1 cellular context compared by ENCODE assay signal in genomic region chr12:76763746-76764675, GRCh38.
A peak's percentile ranks its signal among the peaks of the same experiment; 100 is the strongest.
TF ChIP-seq lines count a peak whose summit lies in the region.

Gene ZDHHC17 (plus strand): TSS chr12:76764115. CDS start chr12:76764237, 122 bp downstream.

TF ChIP-seq in K562, 482 proteins besides CTCF, POLR2A, EP300 and RAD21 (continued from another document and continues in another):
- no peak for TF ChIP-seq NR4A1 (CRISPR knock-in tag; IDR thresholded peaks at IDR 0.05)
- TF ChIP-seq NR4A1 (tag; IDR thresholded peaks at IDR 0.05): no peak
- TF ChIP-seq ZNF699 (CRISPR knock-in tag; IDR thresholded peaks at IDR 0.05; ENCODE audit: insufficient replicate concordance): no peak
- no peak for TF ChIP-seq ZNF224 (CRISPR knock-in tag; IDR thresholded peaks at IDR 0.05)
- no peak for TF ChIP-seq DDX20 (tag; IDR thresholded peaks at IDR 0.05; ENCODE audit: low read depth)
- TF ChIP-seq ZNF518B (CRISPR knock-in tag; IDR thresholded peaks at IDR 0.05): no peak
- TF ChIP-seq TRIM28 (IDR thresholded peaks at IDR 0.05): no peak
- TF ChIP-seq PHF20 (IDR thresholded peaks at IDR 0.05; ENCODE audit: partially characterized antibody): peak; percentile 87
- no peak for TF ChIP-seq RAD51 (IDR thresholded peaks at IDR 0.05; ENCODE audit: borderline replicate concordance, low read depth)
- TF ChIP-seq HMGN3 (IDR thresholded peaks at IDR 0.05; ENCODE audit: borderline replicate concordance, extremely low read depth, insufficient read length, low read depth, low read length): peak; percentile 75
- TF ChIP-seq THRAP3 (IDR thresholded peaks at IDR 0.05; ENCODE audit: borderline replicate concordance): no peak
- TF ChIP-seq SRSF7 (optimal IDR thresholded peaks at IDR 0.05; ENCODE audit: low read depth, low read length): no peak
- TF ChIP-seq, protein P1, sequence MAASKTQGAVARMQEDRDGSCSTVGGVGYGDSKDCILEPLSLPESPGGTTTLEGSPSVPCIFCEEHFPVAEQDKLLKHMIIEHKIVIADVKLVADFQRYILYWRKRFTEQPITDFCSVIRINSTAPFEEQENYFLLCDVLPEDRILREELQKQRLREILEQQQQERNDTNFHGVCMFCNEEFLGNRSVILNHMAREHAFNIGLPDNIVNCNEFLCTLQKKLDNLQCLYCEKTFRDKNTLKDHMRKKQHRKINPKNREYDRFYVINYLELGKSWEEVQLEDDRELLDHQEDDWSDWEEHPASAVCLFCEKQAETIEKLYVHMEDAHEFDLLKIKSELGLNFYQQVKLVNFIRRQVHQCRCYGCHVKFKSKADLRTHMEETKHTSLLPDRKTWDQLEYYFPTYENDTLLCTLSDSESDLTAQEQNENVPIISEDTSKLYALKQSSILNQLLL (CRISPR knock-in tag; IDR thresholded peaks at IDR 0.05; ENCODE audit: borderline replicate concordance): no peak
- TF ChIP-seq, protein P2, sequence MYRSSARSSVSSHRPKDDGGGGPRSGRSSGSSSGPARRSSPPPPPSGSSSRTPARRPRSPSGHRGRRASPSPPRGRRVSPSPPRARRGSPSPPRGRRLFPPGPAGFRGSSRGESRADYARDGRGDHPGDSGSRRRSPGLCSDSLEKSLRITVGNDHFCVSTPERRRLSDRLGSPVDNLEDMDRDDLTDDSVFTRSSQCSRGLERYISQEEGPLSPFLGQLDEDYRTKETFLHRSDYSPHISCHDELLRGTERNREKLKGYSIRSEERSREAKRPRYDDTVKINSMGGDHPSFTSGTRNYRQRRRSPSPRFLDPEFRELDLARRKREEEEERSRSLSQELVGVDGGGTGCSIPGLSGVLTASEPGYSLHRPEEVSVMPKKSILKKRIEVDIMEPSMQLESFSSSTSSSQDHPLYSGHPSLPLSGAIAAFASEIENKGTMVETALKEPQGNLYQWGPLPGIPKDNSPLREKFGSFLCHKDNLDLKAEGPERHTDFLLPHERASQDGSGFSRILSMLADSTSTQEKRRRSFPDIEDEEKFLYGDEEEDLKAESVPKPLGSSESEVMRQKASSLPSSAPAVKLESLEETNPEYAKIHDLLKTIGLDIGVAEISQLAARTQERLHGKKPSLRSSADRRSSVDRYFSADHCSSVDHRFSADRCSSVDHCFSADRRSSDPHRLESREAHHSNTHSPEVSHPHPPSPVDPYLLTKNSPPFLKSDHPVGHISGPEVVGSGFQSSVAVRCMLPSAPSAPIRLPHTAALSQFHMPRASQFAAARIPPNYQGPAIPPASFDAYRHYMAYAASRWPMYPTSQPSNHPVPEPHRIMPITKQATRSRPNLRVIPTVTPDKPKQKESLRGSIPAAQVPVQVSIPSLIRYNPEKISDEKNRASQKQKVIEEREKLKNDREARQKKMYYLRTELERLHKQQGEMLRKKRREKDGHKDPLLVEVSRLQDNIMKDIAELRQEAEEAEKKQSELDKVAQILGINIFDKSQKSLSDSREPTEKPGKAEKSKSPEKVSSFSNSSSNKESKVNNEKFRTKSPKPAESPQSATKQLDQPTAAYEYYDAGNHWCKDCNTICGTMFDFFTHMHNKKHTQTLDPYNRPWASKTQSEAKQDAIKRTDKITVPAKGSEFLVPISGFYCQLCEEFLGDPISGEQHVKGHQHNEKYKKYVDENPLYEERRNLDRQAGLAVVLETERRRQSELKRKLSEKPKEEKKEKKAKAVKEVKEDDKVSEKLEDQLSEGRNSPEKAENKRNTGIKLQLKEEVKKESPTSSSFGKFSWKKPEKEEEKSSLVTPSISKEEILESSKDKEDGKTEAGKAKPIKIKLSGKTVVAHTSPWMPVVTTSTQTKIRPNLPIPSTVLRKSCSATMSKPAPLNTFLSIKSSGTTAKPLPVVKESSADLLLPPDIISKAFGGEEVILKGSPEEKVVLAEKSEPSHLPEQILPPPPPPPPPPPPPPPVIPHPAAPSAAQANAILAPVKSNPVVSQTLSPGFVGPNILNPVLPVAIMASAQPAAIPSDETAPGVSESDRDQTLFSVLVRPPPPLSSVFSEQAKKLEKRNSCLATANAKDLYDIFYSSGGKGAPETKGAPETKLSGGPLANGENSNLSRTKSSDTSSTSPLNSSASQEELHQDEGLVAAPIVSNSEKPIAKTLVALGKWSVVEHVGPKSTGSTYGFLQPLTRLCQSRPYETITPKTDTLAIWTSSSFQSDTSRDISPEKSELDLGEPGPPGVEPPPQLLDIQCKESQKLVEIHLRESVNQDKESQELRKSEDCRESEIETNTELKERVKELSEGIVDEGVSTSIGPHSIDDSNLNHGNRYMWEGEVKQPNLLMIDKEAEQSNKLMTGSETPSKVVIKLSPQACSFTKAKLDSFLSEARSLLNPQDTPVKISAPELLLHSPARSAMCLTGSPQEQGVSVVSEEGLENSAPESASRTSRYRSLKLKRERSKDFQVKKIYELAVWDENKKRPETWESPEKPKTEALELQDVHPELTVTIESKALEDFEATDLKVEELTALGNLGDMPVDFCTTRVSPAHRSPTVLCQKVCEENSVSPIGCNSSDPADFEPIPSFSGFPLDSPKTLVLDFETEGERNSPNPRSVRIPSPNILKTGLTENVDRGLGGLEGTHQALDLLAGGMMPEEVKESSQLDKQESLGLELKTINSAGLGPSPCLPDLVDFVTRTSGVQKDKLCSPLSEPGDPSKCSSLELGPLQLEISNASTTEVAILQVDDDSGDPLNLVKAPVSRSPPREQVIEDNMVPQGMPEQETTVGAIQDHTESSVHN (IDR thresholded peaks at IDR 0.05; ENCODE audit: borderline replicate concordance in 1 of 2, low read depth in 1 of 2): no peak
- TF ChIP-seq ZNF740 (CRISPR knock-in tag; IDR thresholded peaks at IDR 0.05): no peak
- TF ChIP-seq ZNF740 (tag; IDR thresholded peaks at IDR 0.05): no peak
- no peak for TF ChIP-seq ZSCAN29 (IDR thresholded peaks at IDR 0.05)
- TF ChIP-seq, protein P3, sequence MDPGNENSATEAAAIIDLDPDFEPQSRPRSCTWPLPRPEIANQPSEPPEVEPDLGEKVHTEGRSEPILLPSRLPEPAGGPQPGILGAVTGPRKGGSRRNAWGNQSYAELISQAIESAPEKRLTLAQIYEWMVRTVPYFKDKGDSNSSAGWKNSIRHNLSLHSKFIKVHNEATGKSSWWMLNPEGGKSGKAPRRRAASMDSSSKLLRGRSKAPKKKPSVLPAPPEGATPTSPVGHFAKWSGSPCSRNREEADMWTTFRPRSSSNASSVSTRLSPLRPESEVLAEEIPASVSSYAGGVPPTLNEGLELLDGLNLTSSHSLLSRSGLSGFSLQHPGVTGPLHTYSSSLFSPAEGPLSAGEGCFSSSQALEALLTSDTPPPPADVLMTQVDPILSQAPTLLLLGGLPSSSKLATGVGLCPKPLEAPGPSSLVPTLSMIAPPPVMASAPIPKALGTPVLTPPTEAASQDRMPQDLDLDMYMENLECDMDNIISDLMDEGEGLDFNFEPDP (CRISPR knock-in tag; IDR thresholded peaks at IDR 0.05): no peak
- TF ChIP-seq BRD9 (IDR thresholded peaks at IDR 0.05; ENCODE audit: low read depth, partially characterized antibody): peak; percentile 40
- TF ChIP-seq ZBTB34 (CRISPR knock-in tag; IDR thresholded peaks at IDR 0.05): no peak
- TF ChIP-seq ZNF511 (CRISPR knock-in tag; IDR thresholded peaks at IDR 0.05): peak; percentile 88
- no peak for TF ChIP-seq ZNF507 (tag; conservative IDR thresholded peaks at IDR 0.05)
- TF ChIP-seq CCNT2 (IDR thresholded peaks at IDR 0.05; ENCODE audit: borderline replicate concordance, extremely low read depth, insufficient read length, low read depth, low read length): peak; percentile 78
- peak; percentile 55; the same call in 1 of the 2 replicates for TF ChIP-seq ETS1 (conservative IDR thresholded peaks at IDR 0.05; ENCODE audit: control insufficient read depth, low read depth, low read length)
- no peak for TF ChIP-seq ELF2 (CRISPR knock-in tag; IDR thresholded peaks at IDR 0.05)
- no peak for TF ChIP-seq USF1 (CRISPR knock-in tag; IDR thresholded peaks at IDR 0.05)
- TF ChIP-seq, protein P4, sequence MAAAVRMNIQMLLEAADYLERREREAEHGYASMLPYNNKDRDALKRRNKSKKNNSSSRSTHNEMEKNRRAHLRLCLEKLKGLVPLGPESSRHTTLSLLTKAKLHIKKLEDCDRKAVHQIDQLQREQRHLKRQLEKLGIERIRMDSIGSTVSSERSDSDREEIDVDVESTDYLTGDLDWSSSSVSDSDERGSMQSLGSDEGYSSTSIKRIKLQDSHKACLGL (CRISPR knock-in tag; IDR thresholded peaks at IDR 0.05; ENCODE audit: borderline replicate concordance, poor library complexity, severe bottlenecking): no peak
- TF ChIP-seq HSF4 (CRISPR knock-in tag; IDR thresholded peaks at IDR 0.05; ENCODE audit: borderline replicate concordance): no peak
- TF ChIP-seq HMG20B (CRISPR knock-in tag; IDR thresholded peaks at IDR 0.05): no peak
- no peak for TF ChIP-seq ZNF785 (CRISPR knock-in tag; IDR thresholded peaks at IDR 0.05)
- no peak for TF ChIP-seq NCOA1 (IDR thresholded peaks at IDR 0.05; ENCODE audit: low read depth)
- no peak for TF ChIP-seq ZNF134 (CRISPR knock-in tag; conservative IDR thresholded peaks at IDR 0.05)
- no peak; a peak in 1 of 4 replicates for TF ChIP-seq CSDE1 (IDR thresholded peaks at IDR 0.05)
- peak; percentile 80 for TF ChIP-seq TBP (optimal IDR thresholded peaks at IDR 0.05; ENCODE audit: low read depth, low read length)
- TF ChIP-seq TRIM25 (IDR thresholded peaks at IDR 0.05; ENCODE audit: borderline replicate concordance): no peak
